Comparison of ENCODE assay signal across 17 cellular contexts in genomic region chr1:24267003-24267402, GRCh38. TPM values are rescaled to one million over a fixed set of nuclear protein-coding genes. Genes with fewer than 3 reads are reported as not detected.
DNase-seq lines count a peak whose midpoint lies in the region; ATAC-seq and TF ChIP-seq lines count a peak whose summit lies in the region.
"Had no signal": no experiment of that assay in that cellular context is flagged by ENCODE, and none has a peak within 500 bp of the region (broad histone marks: within the 10 kb centered on the region; RNA-seq: fewer than 3 reads in every experiment).

No MANE protein-coding gene starts in this region.

- H2AFZ ChIP-seq in ACC112 (ENCODE audit: low read length, unreplicated experiment): no peak overlapping the region

- CTCF ChIA-PET in HEK293 (lab: Yijun Ruan, JAX): interaction anchor here (1.6 kb wide), 1 partner anchor 124 kb away, joined by 4 read pairs; no protein-coding TSS in a partner anchor

- H3K4me3 ChIP-seq in ACC112 (ENCODE audit: low read depth, low read length) (no peak overlapping the region), HEK293 (ENCODE audit: low read depth, low read length) (no peak overlapping the region), RWPE2 (ENCODE audit: severe bottlenecking) (no peak overlapping the region), mucosa of descending colon (no peak overlapping the region)

- H3K9me3 ChIP-seq in HEK293 (ENCODE audit: control insufficient read depth, insufficient read depth, low read depth, low read length): no peaks in the 10 kb centered on the region
- no peaks in the 10 kb centered on the region for H3K9me3 ChIP-seq in RWPE2 (ENCODE audit: severe bottlenecking)
- no peaks in the 10 kb centered on the region for H3K9me3 ChIP-seq in mucosa of descending colon
- H3K9me3 ChIP-seq: BE2C had no signal

- intact Hi-C loops in mucosa of descending colon (cut with DNase I, micrococcal nuclease): no loop called here

- H3K27ac ChIP-seq in ACC112 (ENCODE audit: low read depth, low read length) (peak overlapping the region; percentile 4; the same call in 1 of the 2 replicates), HEK293 (ENCODE audit: extremely low read depth, low read depth, low read length) (no peak overlapping the region), RWPE2 (ENCODE audit: poor library complexity, severe bottlenecking) (peak overlapping the region; percentile 19)

- H3K4me1 ChIP-seq in ACC112 (ENCODE audit: control insufficient read depth, insufficient read depth, low read length, unreplicated experiment) (peaks cover 14% of the 10 kb centered on the region), HEK293 (ENCODE audit: control insufficient read depth, insufficient read depth, low read length) (no peaks in the 10 kb centered on the region), RWPE2 (ENCODE audit: insufficient read depth, poor library complexity, severe bottlenecking) (peaks cover 11% of the 10 kb centered on the region), mucosa of descending colon (ENCODE audit: low read depth) (no peaks in the 10 kb centered on the region)
- H3K4me1 ChIP-seq: BE2C had no signal

- H3K27me3 ChIP-seq in ACC112 (ENCODE audit: insufficient read depth, low read length) (peaks cover 4% of the 10 kb centered on the region; the same call in 1 of the 2 replicates), RWPE2 (ENCODE audit: insufficient read depth, poor library complexity, severe bottlenecking) (no peaks in the 10 kb centered on the region)
- H3K27me3 ChIP-seq: BE2C had no signal

- ATAC-seq in RWPE2 (ENCODE audit: low read depth): no peak
- peak; percentile 81 for ATAC-seq in mucosa of descending colon
- ATAC-seq in GM21529 (IDR thresholded peaks at IDR 0.05; ENCODE audit: unreplicated experiment): no peak
- ATAC-seq in HG03432 (IDR thresholded peaks at IDR 0.05; ENCODE audit: unreplicated experiment): no peak

- DNase-seq in RWPE2 (ENCODE audit: low spot score): no peak
- peak in 1 of 3 donors; percentile 9 for DNase-seq in mucosa of descending colon
- DNase-seq in activated CD4-positive, alpha-beta T cell treated with anti-CD3 and anti-CD28 coated beads for 1 hour: no peak
- no peak for DNase-seq in SKM-1 (lab: John Stamatoyannopoulos, UW; ENCODE audit: unreplicated experiment)
- DNase-seq: BE2C; CD4-positive, alpha-beta memory T cell; Kasumi-1; MV-4-11; NCI-H1694; NCI-H446 treated with DMSO at 0.1 percent for 48 hours; NCI-H774; Right ventricle myocardium superior had no signal

- H3K79me2 ChIP-seq in ACC112 (ENCODE audit: control insufficient read depth, insufficient read depth, low read length, unreplicated experiment): no peaks in the 10 kb centered on the region

- TF ChIP-seq CTCF in HEK293 (tag by site-specific recombination; IDR thresholded peaks at IDR 0.05) (no peak), RWPE2 (IDR thresholded peaks at IDR 0.05; ENCODE audit: poor library complexity, severe bottlenecking) (no peak), mucosa of descending colon (IDR thresholded peaks at IDR 0.05) (no peak)

- POLR2A ChIA-PET in HEK293 (lab: Yijun Ruan, JAX): interaction anchor here (1.5 kb wide), 1 partner anchor 55 kb away, joined by 4 read pairs; no protein-coding TSS in a partner anchor

- no peaks in the 10 kb centered on the region for H3K36me3 ChIP-seq in ACC112 (ENCODE audit: insufficient read depth, low read length)
- H3K36me3 ChIP-seq in HEK293 (ENCODE audit: control insufficient read depth in 2 of 2, insufficient read depth in 1 of 2, low read length in 2 of 2): no peaks in the 10 kb centered on the region
- H3K36me3 ChIP-seq in RWPE2 (ENCODE audit: low read depth): no peaks in the 10 kb centered on the region
- H3K36me3 ChIP-seq in mucosa of descending colon (ENCODE audit: low read depth): no peaks in the 10 kb centered on the region
- H3K36me3 ChIP-seq: BE2C had no signal

TF ChIP-seq in HEK293, 187 proteins besides CTCF, POLR2A, EP300 and RAD21 (continues in another document):
- TF ChIP-seq MYNN (tag by site-specific recombination; IDR thresholded peaks at IDR 0.05; ENCODE audit: borderline replicate concordance): no peak
- TF ChIP-seq TCF7L2 (IDR thresholded peaks at IDR 0.05; ENCODE audit: borderline replicate concordance, low read depth, low read length): no peak
- TF ChIP-seq ZNF654 (tag by site-specific recombination; IDR thresholded peaks at IDR 0.05; ENCODE audit: low read depth): no peak
- no peak for TF ChIP-seq ZNF548 (tag by site-specific recombination; IDR thresholded peaks at IDR 0.05)
- TF ChIP-seq SCRT1 (tag by site-specific recombination; IDR thresholded peaks at IDR 0.05; ENCODE audit: borderline replicate concordance): no peak
- TF ChIP-seq ZFP69B (tag by site-specific recombination; IDR thresholded peaks at IDR 0.05): no peak
- no peak for TF ChIP-seq HIC1 (tag by site-specific recombination; IDR thresholded peaks at IDR 0.05)
- no peak for TF ChIP-seq ZNF596 (tag by site-specific recombination; IDR thresholded peaks at IDR 0.05)
- no peak for TF ChIP-seq ZNF18 (tag by site-specific recombination; IDR thresholded peaks at IDR 0.05)
- peak; percentile 57 for TF ChIP-seq ZIC2 (tag by site-specific recombination; IDR thresholded peaks at IDR 0.05)
- TF ChIP-seq AEBP2 (tag by site-specific recombination; IDR thresholded peaks at IDR 0.05; ENCODE audit: borderline replicate concordance): no peak
- no peak for TF ChIP-seq ZBTB10 (tag by site-specific recombination; IDR thresholded peaks at IDR 0.05)
- no peak for TF ChIP-seq ZNF560 (tag by site-specific recombination; IDR thresholded peaks at IDR 0.05; ENCODE audit: borderline replicate concordance)

RNA-seq across cellular contexts. Expression of gene GRHL3, which starts 52.2 kb away (rescaled TPM):
- total RNA-seq in mucosa of descending colon: under 1 TPM in 1 of 3 donors, not detected in 2; 0.65 TPM
- total RNA-seq: CD4-positive, alpha-beta memory T cell; Daoy; Right ventricle myocardium superior had no signal
